Comparison of ENCODE assay signal across 26 cellular contexts in genomic region chr1:29392036-29392435, GRCh38.
"Had no signal": no experiment of that assay in that cellular context is flagged by ENCODE, and none has a peak within 500 bp of the region (broad histone marks: within the 10 kb centered on the region; RNA-seq: fewer than 3 reads in every experiment).

No MANE protein-coding gene starts in this region.

- H3K4me2 ChIP-seq: SK-N-SH had no signal

- H3K9ac ChIP-seq: SK-N-SH had no signal

- H3K27me3 ChIP-seq: SJCRH30 had no signal

- H3K9me2 ChIP-seq: SK-N-SH had no signal

- H3K9me3 Mint-ChIP-seq: activated CD4-positive, alpha-beta memory T cell treated with anti-CD3 and anti-CD28 coated beads for 36 hours; activated CD4-positive, alpha-beta T cell treated with anti-CD3 and anti-CD28 coated beads, Interleukin-2, amount 10 ng/mL, durations not matched to agents 7 days and 5 days; activated naive CD4-positive, alpha-beta T cell treated with anti-CD3 and anti-CD28 coated beads, Interleukin-2, amount 50 U/mL, for 24 hours; activated T-cell treated with anti-CD3 and anti-CD28 coated beads, Interleukin-2, amount 50 U/mL, for 24 hours; activated T-helper 1 cell treated with anti-CD3 and anti-CD28 coated beads, Interleukin-12 subunit alpha, Interleukin-12 subunit beta, Interleukin-2, Interleukin-4 antibody, amounts not matched to agents 30 ng/mL and 10 ng/mL and 1 ng/mL, durations not matched to agents 14 hours and 24 hours and 36 hours; IgD-negative memory B cell had no signal

- H3K4me3 ChIP-seq: breast epithelium, SJCRH30 had no signal

- H3K27ac ChIP-seq: breast epithelium, RWPE1, SJCRH30, VCaP had no signal

- H3K4me1 Mint-ChIP-seq: activated CD4-positive, alpha-beta T cell treated with anti-CD3 and anti-CD28 coated beads, Interleukin-2, amount 10 ng/mL, durations not matched to agents 7 days and 5 days; activated naive CD4-positive, alpha-beta T cell treated with anti-CD3 and anti-CD28 coated beads, Interleukin-2, amount 50 U/mL, for 24 hours; IgD-negative memory B cell had no signal

- H3K36me3 Mint-ChIP-seq: activated CD4-positive, alpha-beta memory T cell treated with anti-CD3 and anti-CD28 coated beads for 36 hours; activated naive CD4-positive, alpha-beta T cell treated with anti-CD3 and anti-CD28 coated beads, Interleukin-2, amount 50 U/mL, for 24 hours; IgD-negative memory B cell had no signal

- H3K27ac Mint-ChIP-seq: activated CD4-positive, alpha-beta memory T cell treated with anti-CD3 and anti-CD28 coated beads for 36 hours; activated CD4-positive, alpha-beta T cell treated with anti-CD3 and anti-CD28 coated beads, Interleukin-2, amount 10 ng/mL, durations not matched to agents 7 days and 5 days; activated naive CD4-positive, alpha-beta T cell treated with anti-CD3 and anti-CD28 coated beads, Interleukin-2, amount 50 U/mL, for 24 hours; activated T-cell treated with anti-CD3 and anti-CD28 coated beads, Interleukin-2, amount 50 U/mL, for 24 hours; activated T-helper 1 cell treated with anti-CD3 and anti-CD28 coated beads, Interleukin-12 subunit alpha, Interleukin-12 subunit beta, Interleukin-2, Interleukin-4 antibody, amounts not matched to agents 30 ng/mL and 10 ng/mL and 1 ng/mL, durations not matched to agents 14 hours and 24 hours and 36 hours; IgD-negative memory B cell had no signal

- H3K9me3 ChIP-seq: breast epithelium, SJCRH30, SK-N-SH had no signal

- H3K4me1 ChIP-seq: breast epithelium, SJCRH30 had no signal

- H3K36me3 ChIP-seq: breast epithelium, SJCRH30 had no signal

- DNase-seq: activated CD4-positive, alpha-beta memory T cell treated with anti-CD3 and anti-CD28 coated beads for 36 hours; activated CD4-positive, alpha-beta T cell treated with anti-CD3 and anti-CD28 coated beads, Interleukin-2, amount 10 ng/mL, durations not matched to agents 7 days and 5 days; activated CD4-positive, CD25-positive, alpha-beta regulatory T cell; activated effector memory CD4-positive, alpha-beta T cell treated with Interleukin-2 at 50 U/mL for 16 hours; activated naive CD4-positive, alpha-beta T cell; activated T-cell treated with anti-CD3 and anti-CD28 coated beads, Interleukin-2, amount 50 U/mL, for 24 hours; aorta; KG1; NCI-H1092; NCI-H1417; NCI-H2029; NCI-H2107; NCI-H2171 treated with DMSO at 0.1 percent for 48 hours; NCI-H345; NCI-H510A; NCI-H526 treated with DMSO at 0.1 percent for 48 hours; Right ventricle myocardium superior; SJCRH30; SK-N-SH; T-helper 1 cell had no signal

- H3K4me3 Mint-ChIP-seq: activated CD4-positive, alpha-beta memory T cell treated with anti-CD3 and anti-CD28 coated beads for 36 hours; activated CD4-positive, alpha-beta T cell treated with anti-CD3 and anti-CD28 coated beads, Interleukin-2, amount 10 ng/mL, durations not matched to agents 7 days and 5 days; activated naive CD4-positive, alpha-beta T cell treated with anti-CD3 and anti-CD28 coated beads, Interleukin-2, amount 50 U/mL, for 24 hours; activated T-cell treated with anti-CD3 and anti-CD28 coated beads, Interleukin-2, amount 50 U/mL, for 24 hours; activated T-helper 1 cell treated with anti-CD3 and anti-CD28 coated beads, Interleukin-12 subunit alpha, Interleukin-12 subunit beta, Interleukin-2, Interleukin-4 antibody, amounts not matched to agents 30 ng/mL and 10 ng/mL and 1 ng/mL, durations not matched to agents 14 hours and 24 hours and 36 hours; IgD-negative memory B cell had no signal
